Comparison of ENCODE assay signal across 21 cellular contexts in the genomic region with DNA sequence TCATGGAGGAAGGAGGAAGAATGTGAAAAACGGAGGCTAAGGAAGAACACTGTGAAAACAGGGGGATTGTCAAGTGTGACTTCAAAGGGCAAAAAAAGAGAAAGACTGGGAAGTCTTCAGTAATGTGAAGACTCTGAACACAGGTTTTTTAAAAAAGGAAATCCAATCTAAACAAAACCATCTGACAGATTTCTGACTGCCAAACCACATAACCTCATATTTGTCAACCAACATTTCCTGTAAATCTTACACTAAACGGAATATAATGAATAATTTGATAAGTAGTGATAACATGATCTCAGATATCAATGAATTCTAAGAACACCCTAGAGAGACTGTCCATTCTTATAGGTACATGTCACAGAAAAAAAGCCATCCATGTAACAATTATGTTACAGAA.
"Had no signal": no experiment of that assay in that cellular context is flagged by ENCODE, and none has a peak within 500 bp of the region (broad histone marks: within the 10 kb centered on the region; RNA-seq: fewer than 3 reads in every experiment).

No MANE protein-coding gene starts in this region.

- FAIRE-seq: small intestine, TTC549 had no signal

- DNase-seq: activated B cell treated with CpG ODN at 0.5 μM for 24 hours; activated CD4-positive, alpha-beta T cell treated with anti-CD3 and anti-CD28 coated beads, Interleukin-2, amount 10 ng/mL, durations not matched to agents 7 days and 5 days; activated CD8-positive, alpha-beta memory T cell treated with anti-CD3 and anti-CD28 coated beads for 24 hours; activated naive CD8-positive, alpha-beta T cell treated with anti-CD3 and anti-CD28 coated beads, Interleukin-2, amount 10 ng/mL, durations not matched to agents 7 days and 5 days; aorta; caudate nucleus; cortex of kidney; effector CD8-positive, alpha-beta T cell; glutamatergic neuron; kidney glomerular epithelial cell; nucleus accumbens; right cardiac atrium; small intestine; stimulated activated CD4-positive, alpha-beta T cell treated with anti-CD3 and anti-CD28 coated beads, Interleukin-4, amount 100 ng/mL, for 4 hours; stimulated activated CD8-positive, alpha-beta memory T cell treated with anti-CD3 and anti-CD28 coated beads, Interleukin-4, amount 100 ng/mL, for 48 hours; stimulated activated naive CD4-positive, alpha-beta T cell treated with Interleukin-2 at 50 U/mL for 16 hours; T-helper 2 cell; transverse colon had no signal

- H3K27ac ChIP-seq: prostate gland, transverse colon, vagina had no signal

- H3K36me3 ChIP-seq: prostate gland, transverse colon, vagina had no signal

- H3K4me3 ChIP-seq: prostate gland, transverse colon, vagina had no signal

- H3K27me3 ChIP-seq: transverse colon, vagina had no signal

- H3K4me1 ChIP-seq: prostate gland, transverse colon had no signal

- H3K9me3 ChIP-seq: prostate gland, transverse colon, vagina had no signal

- ATAC-seq: right cardiac atrium had no signal
